ENCODE assay signal across 16 cellular contexts in the genomic region with DNA sequence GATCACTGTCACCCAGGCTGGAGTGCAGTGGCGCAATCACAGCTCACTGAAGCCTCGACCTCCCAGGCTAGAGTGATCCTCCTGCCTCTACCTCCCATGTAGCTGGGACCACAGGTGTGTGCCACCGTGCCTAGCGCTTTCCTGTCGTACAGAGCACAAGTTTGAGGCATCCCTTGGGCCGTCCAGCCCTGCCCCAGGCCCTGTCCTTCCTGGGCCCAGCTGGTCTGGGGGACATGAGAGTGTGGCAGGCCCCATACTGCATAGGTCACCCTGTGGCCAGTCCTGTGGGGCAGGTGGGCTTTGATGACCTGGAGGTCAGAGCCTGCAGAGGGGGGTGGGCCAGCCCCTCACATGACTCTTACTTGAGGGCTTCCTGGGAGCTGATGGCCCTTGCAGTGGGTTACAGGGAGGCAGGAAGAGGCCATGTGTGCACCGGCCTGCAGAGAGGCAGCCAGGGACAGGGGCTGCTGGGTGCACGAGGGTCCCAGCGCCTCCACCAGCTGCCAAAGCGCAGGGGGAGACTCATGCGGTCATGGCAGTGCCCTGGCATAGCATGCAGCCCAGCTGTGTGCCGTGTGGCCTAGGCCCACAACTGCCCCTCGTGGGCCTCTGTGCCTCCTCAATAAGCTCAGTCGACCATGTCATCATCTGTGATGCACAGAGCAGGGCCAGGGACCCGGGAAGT.
DNase-seq lines count a peak whose midpoint lies in the region; ATAC-seq and TF ChIP-seq lines count a peak whose summit lies in the region.
"Had no signal": no experiment of that assay in that cellular context is flagged by ENCODE, and none has a peak within 500 bp of the region (broad histone marks: within the 10 kb centered on the region; RNA-seq: fewer than 3 reads in every experiment).

No MANE protein-coding gene starts in this region.

- H2AFZ ChIP-seq in SK-N-SH (ENCODE audit: low read depth): no peak overlapping the region

- no peak for TF ChIP-seq RAD21 in SK-N-SH (IDR thresholded peaks at IDR 0.05; ENCODE audit: low read length)

- H3K27ac Mint-ChIP-seq in T-helper 17 cell (peak overlapping the region; percentile 27), memory B cell (peak overlapping the region; percentile 36)
- peak overlapping the region; percentile 75 for H3K27ac Mint-ChIP-seq in stimulated activated naive B cell treated with anti-CD40 and anti-IgM and Interleukin-4, amounts not matched to agents 10 μg/mL and 1 μg/mL and 100 μg/mL, for 72 hours
- H3K27ac Mint-ChIP-seq: natural killer cell treated with Interleukin-12 subunit alpha and Interleukin-12 subunit beta and Interleukin-15 and Interleukin-18, amount 100 ng/mL, for 72 hours had no signal

- no peak overlapping the region for H3K9ac ChIP-seq in SK-N-SH

- 92% methylated on average over 9 of the region's 15 CpGs for WGBS in SK-N-SH (ENCODE audit: low lambda C conversion rate)

- peaks cover 0 to 3% of the 10 kb centered on the region in 2 experiments for H3K36me3 ChIP-seq in SK-N-SH (replicated peaks in 1 of 2; ENCODE audit: control insufficient read depth in 1 of 2, insufficient read depth in 2 of 2, low read length in 1 of 2)

- no peak overlapping the region for H3K4me2 ChIP-seq in SK-N-SH

- peaks cover 62% of the 10 kb centered on the region for H3K79me2 ChIP-seq in SK-N-SH (ENCODE audit: insufficient read depth)

- no peak overlapping the region for H3K4me3 ChIP-seq in SK-N-SH (ENCODE audit: low read depth in 2 of 2, low read length in 1 of 2)
- H3K4me3 ChIP-seq: Peyer's patch, SJSA1, skin epidermis, testis had no signal

- no peaks in the 10 kb centered on the region for H3F3A ChIP-seq in SK-N-SH (replicated peaks; ENCODE audit: insufficient read depth)

- no peak for TF ChIP-seq CTCF in SK-N-SH (IDR thresholded peaks at IDR 0.05)

- no peaks in the 10 kb centered on the region for H3K27me3 Mint-ChIP-seq in T-helper 17 cell
- H3K27me3 Mint-ChIP-seq in memory B cell: no peaks in the 10 kb centered on the region
- no peaks in the 10 kb centered on the region for H3K27me3 Mint-ChIP-seq in stimulated activated naive B cell treated with anti-CD40 and anti-IgM and Interleukin-4, amounts not matched to agents 10 μg/mL and 1 μg/mL and 100 μg/mL, for 72 hours
- H3K27me3 Mint-ChIP-seq: natural killer cell treated with Interleukin-12 subunit alpha and Interleukin-12 subunit beta and Interleukin-15 and Interleukin-18, amount 100 ng/mL, for 72 hours had no signal

- H3K9me2 ChIP-seq in SK-N-SH: no peaks in the 10 kb centered on the region

- H3K9me3 ChIP-seq in SK-N-SH (no peaks in the 10 kb centered on the region), T-helper 17 cell (ENCODE audit: control insufficient read depth, low read length, poor library complexity, severe bottlenecking) (no peaks in the 10 kb centered on the region)
- H3K9me3 ChIP-seq: Peyer's patch, SJSA1, testis had no signal

- H3K36me3 Mint-ChIP-seq in T-helper 17 cell (ENCODE audit: low read depth) (peaks cover 5% of the 10 kb centered on the region), memory B cell (peaks cover 12% of the 10 kb centered on the region)
- H3K36me3 Mint-ChIP-seq in stimulated activated naive B cell treated with anti-CD40 and anti-IgM and Interleukin-4, amounts not matched to agents 10 μg/mL and 1 μg/mL and 100 μg/mL, for 72 hours: peaks cover 7 to 19% of the 10 kb centered on the region in 2 donors
- H3K36me3 Mint-ChIP-seq: natural killer cell treated with Interleukin-12 subunit alpha and Interleukin-12 subunit beta and Interleukin-15 and Interleukin-18, amount 100 ng/mL, for 72 hours had no signal

- ATAC-seq in SK-N-SH treated with all-trans-retinoic acid at 6 μM for 48 hours (peak; percentile 3; the same call in 1 of the 3 replicates), T-helper 17 cell (no peak), memory B cell (ENCODE audit: low read depth) (no peak), HG02642 (IDR thresholded peaks at IDR 0.05; ENCODE audit: poor library complexity, unreplicated experiment) (no peak), HG03139 (IDR thresholded peaks at IDR 0.05; ENCODE audit: unreplicated experiment) (no peak)
- no peak for ATAC-seq in stimulated activated naive B cell treated with anti-CD40 and anti-IgM and Interleukin-4, amounts not matched to agents 10 μg/mL and 1 μg/mL and 100 μg/mL, for 72 hours (replicated peaks)

- H3K9me3 Mint-ChIP-seq in memory B cell: no peaks in the 10 kb centered on the region
- H3K9me3 Mint-ChIP-seq in stimulated activated naive B cell treated with anti-CD40 and anti-IgM and Interleukin-4, amounts not matched to agents 10 μg/mL and 1 μg/mL and 100 μg/mL, for 72 hours: no peaks in the 10 kb centered on the region
- H3K9me3 Mint-ChIP-seq: activated T-cell treated with anti-CD3 and anti-CD28 coated beads, Interleukin-2, amount 50 U/mL, for 4 hours; H9; natural killer cell treated with Interleukin-12 subunit alpha and Interleukin-12 subunit beta and Interleukin-15 and Interleukin-18, amount 100 ng/mL, for 72 hours had no signal

- peaks cover 13% of the 10 kb centered on the region for H3K4me1 Mint-ChIP-seq in T-helper 17 cell
- peaks cover 15% of the 10 kb centered on the region for H3K4me1 Mint-ChIP-seq in memory B cell
- H3K4me1 Mint-ChIP-seq in stimulated activated naive B cell treated with anti-CD40 and anti-IgM and Interleukin-4, amounts not matched to agents 10 μg/mL and 1 μg/mL and 100 μg/mL, for 72 hours: peaks cover 14 to 32% of the 10 kb centered on the region in 2 donors

- peaks cover 49% of the 10 kb centered on the region for H4K20me1 ChIP-seq in SK-N-SH (ENCODE audit: insufficient read depth)

- H3K27me3 ChIP-seq in SK-N-SH (ENCODE audit: insufficient read depth): no peaks in the 10 kb centered on the region
- H3K27me3 ChIP-seq: Peyer's patch, SJSA1, testis had no signal

- TF ChIP-seq EP300 in SK-N-SH (IDR thresholded peaks at IDR 0.05; ENCODE audit: borderline replicate concordance in 1 of 2, low read depth in 1 of 2, low read length in 1 of 2): no peak

- H3K4me1 ChIP-seq in SK-N-SH (ENCODE audit: control insufficient read depth in 1 of 2, insufficient read depth in 2 of 2, low read depth in 1 of 2, low read length in 1 of 2): peaks cover 0 to 4% of the 10 kb centered on the region in 2 experiments; a peak in 1 of 4 replicates

- CTCF ChIA-PET in SK-N-SH (lab: Yijun Ruan, JAX): interaction anchor here (0.6 to 7.2 kb wide), 26 partner anchors 9 to 221 kb away, joined by 3 to 62 read pairs (median 4); a partner anchor contains a TSS

- H3K27ac ChIP-seq in SK-N-SH (ENCODE audit: low read depth in 2 of 2, low read length in 1 of 2): no peak overlapping the region
- H3K27ac ChIP-seq: 22Rv1, SJSA1, testis had no signal

- no peak overlapping the region for H3K4me3 Mint-ChIP-seq in T-helper 17 cell
- no peak overlapping the region for H3K4me3 Mint-ChIP-seq in memory B cell
- no peak overlapping the region for H3K4me3 Mint-ChIP-seq in stimulated activated naive B cell treated with anti-CD40 and anti-IgM and Interleukin-4, amounts not matched to agents 10 μg/mL and 1 μg/mL and 100 μg/mL, for 72 hours
- H3K4me3 Mint-ChIP-seq: activated T-cell treated with anti-CD3 and anti-CD28 coated beads, Interleukin-2, amount 50 U/mL, for 4 hours; H9; natural killer cell treated with Interleukin-12 subunit alpha and Interleukin-12 subunit beta and Interleukin-15 and Interleukin-18, amount 100 ng/mL, for 72 hours had no signal

- POLR2A ChIA-PET in SK-N-SH (lab: Yijun Ruan, JAX): no interaction called here

- DNase-seq in SK-N-SH: no peak
- DNase-seq in T-helper 17 cell: no peak
- DNase-seq in memory B cell (ENCODE audit: low spot score in 2 of 2): no peak
- DNase-seq in stimulated activated naive B cell treated with anti-CD40 and anti-IgM and Interleukin-4, amounts not matched to agents 10 μg/mL and 1 μg/mL and 100 μg/mL, for 72 hours: no peak
- no peak for DNase-seq in DMS53 (lab: John Stamatoyannopoulos, UW)

TF ChIP-seq in SK-N-SH treated with all-trans-retinoic acid at 6 μM for 48 hours, 23 proteins besides CTCF, POLR2A, EP300 and RAD21 (continues in another document):
- TF ChIP-seq ZFP30 (CRISPR knock-in tag; IDR thresholded peaks at IDR 0.05) (no peak), ZC3H10 (CRISPR knock-in tag; IDR thresholded peaks at IDR 0.05) (no peak), TCF4 (CRISPR knock-in tag; IDR thresholded peaks at IDR 0.05; ENCODE audit: borderline replicate concordance) (no peak)
- TF ChIP-seq, protein P1, sequence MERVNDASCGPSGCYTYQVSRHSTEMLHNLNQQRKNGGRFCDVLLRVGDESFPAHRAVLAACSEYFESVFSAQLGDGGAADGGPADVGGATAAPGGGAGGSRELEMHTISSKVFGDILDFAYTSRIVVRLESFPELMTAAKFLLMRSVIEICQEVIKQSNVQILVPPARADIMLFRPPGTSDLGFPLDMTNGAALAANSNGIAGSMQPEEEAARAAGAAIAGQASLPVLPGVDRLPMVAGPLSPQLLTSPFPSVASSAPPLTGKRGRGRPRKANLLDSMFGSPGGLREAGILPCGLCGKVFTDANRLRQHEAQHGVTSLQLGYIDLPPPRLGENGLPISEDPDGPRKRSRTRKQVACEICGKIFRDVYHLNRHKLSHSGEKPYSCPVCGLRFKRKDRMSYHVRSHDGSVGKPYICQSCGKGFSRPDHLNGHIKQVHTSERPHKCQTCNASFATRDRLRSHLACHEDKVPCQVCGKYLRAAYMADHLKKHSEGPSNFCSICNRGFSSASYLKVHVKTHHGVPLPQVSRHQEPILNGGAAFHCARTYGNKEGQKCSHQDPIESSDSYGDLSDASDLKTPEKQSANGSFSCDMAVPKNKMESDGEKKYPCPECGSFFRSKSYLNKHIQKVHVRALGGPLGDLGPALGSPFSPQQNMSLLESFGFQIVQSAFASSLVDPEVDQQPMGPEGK (CRISPR knock-in tag; IDR thresholded peaks at IDR 0.05; ENCODE audit: borderline replicate concordance): no peak

TF ChIP-seq in SK-N-SH, 30 proteins besides CTCF, POLR2A, EP300 and RAD21 (continues in another document):
- TF ChIP-seq MEF2A (IDR thresholded peaks at IDR 0.05; ENCODE audit: borderline replicate concordance, low read depth) (no peak), GATA2 (CRISPR knock-in tag; IDR thresholded peaks at IDR 0.05) (no peak), RXRA (IDR thresholded peaks at IDR 0.05; ENCODE audit: borderline replicate concordance, low read depth) (no peak), SMC3 (IDR thresholded peaks at IDR 0.05; ENCODE audit: low read depth, low read length) (no peak), RCOR1 (IDR thresholded peaks at IDR 0.05; ENCODE audit: low read length) (no peak), EZH2phosphoT487 (IDR thresholded peaks at IDR 0.05; ENCODE audit: borderline replicate concordance, low read depth) (no peak)
- TF ChIP-seq, protein P2, sequence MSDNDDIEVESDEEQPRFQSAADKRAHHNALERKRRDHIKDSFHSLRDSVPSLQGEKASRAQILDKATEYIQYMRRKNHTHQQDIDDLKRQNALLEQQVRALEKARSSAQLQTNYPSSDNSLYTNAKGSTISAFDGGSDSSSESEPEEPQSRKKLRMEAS (IDR thresholded peaks at IDR 0.05; ENCODE audit: low read depth): no peak
